31 cellular contexts compared by ENCODE assay signal in genomic region chr21:37130971-37131370, GRCh38. TPM values are rescaled to one million over a fixed set of nuclear protein-coding genes. Genes with fewer than 3 reads are reported as not detected.
DNase-seq lines count a peak whose midpoint lies in the region; ATAC-seq and TF ChIP-seq lines count a peak whose summit lies in the region.
"Had no signal": no experiment of that assay in that cellular context is flagged by ENCODE, and none has a peak within 500 bp of the region (broad histone marks: within the 10 kb centered on the region; RNA-seq: fewer than 3 reads in every experiment).

No MANE protein-coding gene starts in this region.

- no CpG with 5 or more reads among the region's 2 CpGs for WGBS in mesendoderm (ENCODE audit: extremely low coverage, insufficient coverage, low lambda C conversion rate)

- no peaks in the 10 kb centered on the region for H3K79me1 ChIP-seq in mesendoderm (ENCODE audit: low read length)

- H2BK120ac ChIP-seq in mesendoderm (ENCODE audit: low read depth, low read length), result no peak overlapping the region

- H2AK5ac ChIP-seq in mesendoderm (ENCODE audit: low read length), result no peak overlapping the region

- peak; percentile 99 for ATAC-seq in PC-3
- ATAC-seq: activated CD4-positive, alpha-beta T cell treated with anti-CD3 and anti-CD28 coated beads for 36 hours; activated CD8-positive, alpha-beta T cell treated with anti-CD3 and anti-CD28 coated beads, Interleukin-2, amount 10 ng/mL, durations not matched to agents 7 days and 5 days; mucosa of descending colon; natural killer cell; psoas muscle had no signal

- H3K4me1 ChIP-seq in PC-3 (ENCODE audit: insufficient read depth, low read length) (peaks cover 32% of the 10 kb centered on the region), mesendoderm (ENCODE audit: control insufficient read depth, low read depth, low read length) (no peaks in the 10 kb centered on the region), Karpas-422 (ENCODE audit: low read length) (no peaks in the 10 kb centered on the region)
- H3K4me1 ChIP-seq: Caco-2, colonic mucosa, Peyer's patch, psoas muscle, tibial nerve had no signal

- no peak overlapping the region for H4K8ac ChIP-seq in mesendoderm (ENCODE audit: low read depth, low read length)

- H2BK15ac ChIP-seq in mesendoderm (replicated peaks; ENCODE audit: low read depth), result no peak overlapping the region

- BruUV-seq in PC-3 (replicated peaks; lab: Mats Ljungman, UMichigan), result no TSS peak

- H4K5ac ChIP-seq in mesendoderm (ENCODE audit: low read length), result no peak overlapping the region

- DNase-seq in EL (peak; percentile 30), PC-3 (peak; percentile 89), choroid plexus epithelial cell (ENCODE audit: low read depth) (peak; percentile 65), mesendoderm (peak; percentile 59), D341Med (ENCODE audit: low spot score) (no peak), Karpas-422 (no peak), mesenteric fat pad (ENCODE audit: low spot score) (no peak)
- DNase-seq: activated CD4-positive, alpha-beta T cell treated with anti-CD3 and anti-CD28 coated beads for 36 hours; activated CD8-positive, alpha-beta T cell treated with anti-CD3 and anti-CD28 coated beads, Interleukin-2, amount 10 ng/mL, durations not matched to agents 7 days and 5 days; activated naive CD4-positive, alpha-beta T cell treated with anti-CD3 and anti-CD28 coated beads, Interleukin-2, amount 50 U/mL, for 16 hours; amniotic stem cell; C1 segment of cervical spinal cord; Caco-2; colonic mucosa; DND-41; effector CD4-positive, alpha-beta T cell; mucosa of descending colon; natural killer cell; NCI-H146; NCI-H2107; NCI-H446; NCI-H774; Peyer's patch; psoas muscle; SIG-M5; stimulated activated CD4-positive, alpha-beta T cell treated with anti-CD3 and anti-CD28 coated beads, Interleukin-15, amount 100 ng/mL, for 24 hours; stimulated activated CD4-positive, alpha-beta T cell treated with anti-CD3 and anti-CD28 coated beads, Interleukin-4, amount 100 ng/mL, for 4 hours had no signal

- H3K27me3 ChIP-seq in PC-3 (ENCODE audit: low read length) (no peaks in the 10 kb centered on the region), mesendoderm (ENCODE audit: insufficient read depth, low read length, poor library complexity) (no peaks in the 10 kb centered on the region), Karpas-422 (ENCODE audit: low read length) (no peaks in the 10 kb centered on the region)
- H3K27me3 ChIP-seq: cardiac muscle cell, colonic mucosa, Peyer's patch, tibial nerve had no signal

- H2BK5ac ChIP-seq in mesendoderm (ENCODE audit: low read length), result no peak overlapping the region

- H2AFZ ChIP-seq in PC-3 (ENCODE audit: low read length) (no peak overlapping the region), Karpas-422 (ENCODE audit: low read length) (no peak overlapping the region)

- H3K79me2 ChIP-seq in PC-3 (ENCODE audit: low read length) (0 out of 2 replicates have a peak, but pooled peaks cover 5% of the 10 kb centered on the region), mesendoderm (ENCODE audit: control insufficient read depth, insufficient read depth, low read length) (no peaks in the 10 kb centered on the region), Karpas-422 (ENCODE audit: low read length) (peaks cover 3% of the 10 kb centered on the region; the same call in 1 of the 2 replicates)

- CTCF ChIA-PET in PC-3 (lab: Charles Lee), result no interaction called here

- peak overlapping the region; percentile 77 for H3K27ac ChIP-seq in PC-3 (ENCODE audit: low read length)
- no peak overlapping the region for H3K27ac ChIP-seq in mesendoderm (ENCODE audit: low read depth, low read length)
- no peak overlapping the region for H3K27ac ChIP-seq in Karpas-422 (ENCODE audit: low read length)
- H3K27ac ChIP-seq: cardiac muscle cell, colonic mucosa, epithelial cell of prostate, Peyer's patch, psoas muscle, tibial nerve, VCaP had no signal

- H3K36me3 ChIP-seq in PC-3 (ENCODE audit: low read depth, low read length) (peaks cover 44% of the 10 kb centered on the region), mesendoderm (ENCODE audit: control insufficient read depth, insufficient read depth, low read length) (no peaks in the 10 kb centered on the region), Karpas-422 (ENCODE audit: insufficient read depth, low read length) (peaks cover 54% of the 10 kb centered on the region)

- H3K9me2 ChIP-seq in PC-3 (replicated peaks; ENCODE audit: low read length) (no peaks in the 10 kb centered on the region), Karpas-422 (replicated peaks; ENCODE audit: insufficient read depth, low read length) (no peaks in the 10 kb centered on the region)

- H4K20me1 ChIP-seq in PC-3 (ENCODE audit: low read length) (no peaks in the 10 kb centered on the region), Karpas-422 (ENCODE audit: insufficient read depth, low read depth, low read length) (no peaks in the 10 kb centered on the region)

- H3K56ac ChIP-seq in mesendoderm (ENCODE audit: low read length), result no peak overlapping the region

- intact Hi-C loops in PC-3 (cut with micrococcal nuclease), result loop anchor here (1.0 kb wide), 1 partner anchor 8 kb away; no protein-coding TSS in a partner anchor

- H3K4me2 ChIP-seq in PC-3 (ENCODE audit: low read length), result peak overlapping the region; percentile 63
- H3K4me2 ChIP-seq in mesendoderm (ENCODE audit: low read length), result no peak overlapping the region
- H3K4me2 ChIP-seq in Karpas-422 (ENCODE audit: low read depth, low read length, poor library complexity, severe bottlenecking), result no peak overlapping the region

- POLR2A ChIA-PET in PC-3 (lab: Charles Lee; ENCODE audit: unreplicated experiment), result no interaction called here

- H3K4me3 ChIP-seq in PC-3 (ENCODE audit: low read length) (peak overlapping the region; percentile 21; the same call in 1 of the 2 replicates), choroid plexus epithelial cell (ENCODE audit: low read depth, low read length) (no peak overlapping the region), mesendoderm (ENCODE audit: low read length) (no peak overlapping the region), Karpas-422 (ENCODE audit: low read length) (no peak overlapping the region)
- H3K4me3 ChIP-seq: cardiac muscle cell, colonic mucosa, mucosa of descending colon, Peyer's patch, psoas muscle, tibial nerve had no signal

- H3K18ac ChIP-seq in mesendoderm (ENCODE audit: low read length), result no peak overlapping the region

- no peak overlapping the region for H3K9ac ChIP-seq in PC-3 (ENCODE audit: low read length)
- no peak overlapping the region for H3K9ac ChIP-seq in mesendoderm (ENCODE audit: low read length)
- no peak overlapping the region for H3K9ac ChIP-seq in Karpas-422 (ENCODE audit: low read length)

- TF ChIP-seq CTCF in PC-3 (conservative IDR thresholded peaks at IDR 0.05; ENCODE audit: low read depth, low read length), result no peak
- no peak for TF ChIP-seq CTCF in choroid plexus epithelial cell (conservative IDR thresholded peaks at IDR 0.05; ENCODE audit: low read depth, low read length)

- H3K4ac ChIP-seq in mesendoderm (ENCODE audit: low read depth, low read length), result no peak overlapping the region

- no peak overlapping the region for H3K23ac ChIP-seq in mesendoderm (ENCODE audit: low read length)

- peaks cover 7% of the 10 kb centered on the region for H3F3A ChIP-seq in PC-3 (ENCODE audit: low read length, unreplicated experiment)

- H3K9me3 ChIP-seq in PC-3 (ENCODE audit: low read length) (no peaks in the 10 kb centered on the region), Karpas-422 (ENCODE audit: low read length) (no peaks in the 10 kb centered on the region)
- H3K9me3 ChIP-seq: Caco-2, colonic mucosa, mucosa of descending colon, Peyer's patch, psoas muscle, tibial nerve had no signal

RNA-seq across cellular contexts. Expression of gene TTC3, which starts 57.9 kb away (rescaled TPM):
- total RNA-seq in PC-3 (2014; rRNA removed) (121 and 140 TPM in 2 replicates), mesenteric fat pad (141 TPM)
- 19.4 TPM for polyA plus RNA-seq in mesendoderm (2013, experiment 1 of 2)
- polyA plus RNA-seq in mesendoderm (2013, experiment 2 of 2), result 20.7 TPM
- total RNA-seq in Karpas-422 (2014; rRNA removed; shearing (Covaris generic); ENCODE audit: low replicate concordance), result 204 and 298 TPM in 2 replicates

RNA-seq across cellular contexts. Expression of gene PIGP, which starts 58.1 kb away (rescaled TPM):
- total RNA-seq in PC-3 (2014; rRNA removed) (17.1 and 20.1 TPM in 2 replicates), mesenteric fat pad (31.3 TPM)
- 15.5 TPM for polyA plus RNA-seq in mesendoderm (2013, experiment 1 of 2)
- polyA plus RNA-seq in mesendoderm (2013, experiment 2 of 2), result 15.2 TPM
- 17.1 and 63.1 TPM in 2 replicates for total RNA-seq in Karpas-422 (2014; rRNA removed; shearing (Covaris generic); ENCODE audit: low replicate concordance)

Comparison
In these comparisons a context has a peak if more than half of its experiments do, and no peak if none do; other contexts are left out.
1. DNase-seq: peak in EL (single experiment), PC-3 (single experiment), choroid plexus epithelial cell (single experiment) and mesendoderm (single experiment); none in D341Med (single experiment), Karpas-422 (single experiment) and mesenteric fat pad (single experiment).